8 cellular contexts compared by ENCODE assay signal in genomic region chr19:4059931-4060620, GRCh38. TPM values are rescaled to one million over a fixed set of nuclear protein-coding genes. Genes with fewer than 3 reads are reported as not detected.
DNase-seq lines count a peak whose midpoint lies in the region; ATAC-seq and TF ChIP-seq lines count a peak whose summit lies in the region.

No MANE protein-coding gene starts in this region.

- intact Hi-C loops in MCF 10A (cut with micrococcal nuclease) = loop anchor here (5.0 to 10.0 kb wide), 2 partner anchors 73 to 145 kb away; partner anchors contain the start of gene EEF2

- H3K27ac ChIP-seq in BLaER1 = peak overlapping the region; percentile 40
- peak overlapping the region; percentile 72 for H3K27ac ChIP-seq in OCI-LY1 (ENCODE audit: low read depth, low read length, poor library complexity, severe bottlenecking)
- H3K27ac ChIP-seq in mucosa of rectum (ENCODE audit: low read depth in 2 of 2, low read length in 2 of 2) = peak overlapping the region; percentile 98 to 100

- H3K4me1 ChIP-seq in BLaER1 (peaks cover 45% of the 10 kb centered on the region), OCI-LY1 (ENCODE audit: insufficient read depth, low read length, severe bottlenecking) (peaks cover 54% of the 10 kb centered on the region), mucosa of rectum (ENCODE audit: control insufficient read depth in 2 of 2, insufficient read depth in 2 of 2, low read length in 2 of 2) (peaks cover 65 to 69% of the 10 kb centered on the region in 2 donors)

- H3K9me3 Mint-ChIP-seq in MCF 10A (ENCODE audit: unreplicated experiment) = no peaks in the 10 kb centered on the region

- no TSS peak for BruUV-seq in MCF 10A (replicated peaks; lab: Mats Ljungman, UMichigan)

- TF ChIP-seq CTCF in OCI-LY1 (IDR thresholded peaks at IDR 0.05; ENCODE audit: low read length) (no peak), MCF 10A (IDR thresholded peaks at IDR 0.05; ENCODE audit: unreplicated experiment) (no peak)

- H3K9me2 ChIP-seq in OCI-LY1 (ENCODE audit: low read depth, low read length) = no peaks in the 10 kb centered on the region

- H3F3A ChIP-seq in OCI-LY1 (ENCODE audit: insufficient read depth, low read length) = no peaks in the 10 kb centered on the region

- no peak for ATAC-seq in GM21576 (IDR thresholded peaks at IDR 0.05; ENCODE audit: unreplicated experiment)

- H4K20me1 ChIP-seq in BLaER1 = peaks cover 100% of the 10 kb centered on the region
- H4K20me1 ChIP-seq in OCI-LY1 (ENCODE audit: insufficient read depth, low read length) = no peaks in the 10 kb centered on the region

- H3K36me3 ChIP-seq in BLaER1 (peaks cover 85% of the 10 kb centered on the region), OCI-LY1 (ENCODE audit: insufficient read depth, low read length) (peaks cover 30% of the 10 kb centered on the region), mucosa of rectum (ENCODE audit: control insufficient read depth in 2 of 2, insufficient read depth in 2 of 2, low read length in 2 of 2) (peaks cover 9% of the 10 kb centered on the region in 2 donors)

- H3K4me3 ChIP-seq in BLaER1 = no peak overlapping the region
- peak overlapping the region; percentile 95 for H3K4me3 ChIP-seq in OCI-LY1 (ENCODE audit: low read depth, low read length, poor library complexity, severe bottlenecking)
- H3K4me3 ChIP-seq in mucosa of rectum (ENCODE audit: low read length in 2 of 2) = peak overlapping the region; percentile 72 to 79

- 0 out of 2 replicates have a peak overlapping the region, but pooled peaks have one; percentile 15 for H3K9ac ChIP-seq in BLaER1
- H3K9ac ChIP-seq in OCI-LY1 (ENCODE audit: low read length) = peak overlapping the region; percentile 43
- peak overlapping the region; percentile 89 to 96 for H3K9ac ChIP-seq in mucosa of rectum (ENCODE audit: low read depth in 1 of 2, low read length in 2 of 2)

- peak overlapping the region; percentile 70 for H3K27ac Mint-ChIP-seq in MCF 10A (ENCODE audit: low read depth, unreplicated experiment)

- H3K4me2 ChIP-seq in BLaER1 = peak overlapping the region; percentile 22; the same call in 1 of the 2 replicates
- peak overlapping the region; percentile 89 for H3K4me2 ChIP-seq in OCI-LY1 (ENCODE audit: low read length)

- DNase-seq in MCF 10A (ENCODE audit: unreplicated experiment) (peak; percentile 80), ureter (ENCODE audit: low spot score) (peak; percentile 85), hypothalamus (lab: John Stamatoyannopoulos, UW) (no peak), NCI-H1694 (lab: John Stamatoyannopoulos, UW) (no peak)

- H3K79me2 ChIP-seq in OCI-LY1 (ENCODE audit: insufficient read depth, low read length) = peaks cover 82% of the 10 kb centered on the region

- H3K27me3 Mint-ChIP-seq in MCF 10A (ENCODE audit: insufficient read depth, unreplicated experiment) = no peaks in the 10 kb centered on the region

- POLR2A ChIA-PET in MCF 10A (lab: Yijun Ruan, JAX) = interaction anchor here (0.6 to 3.9 kb wide), 3 partner anchors 71 to 1976 kb away, joined by 4 to 19 read pairs (median 4); partner anchors contain the start of gene EEF2

- H3K27me3 ChIP-seq in BLaER1 (no peaks in the 10 kb centered on the region), OCI-LY1 (ENCODE audit: insufficient read depth, low read length) (no peaks in the 10 kb centered on the region), mucosa of rectum (ENCODE audit: control insufficient read depth in 2 of 2, insufficient read depth in 2 of 2, low read length in 2 of 2) (no peaks in the 10 kb centered on the region)

- peaks cover 47% of the 10 kb centered on the region for H3K36me3 Mint-ChIP-seq in MCF 10A (ENCODE audit: insufficient read depth, unreplicated experiment)

- H3K4me3 Mint-ChIP-seq in MCF 10A (ENCODE audit: unreplicated experiment) = peak overlapping the region; percentile 68

- H2AFZ ChIP-seq in OCI-LY1 (ENCODE audit: low read length) = no peak overlapping the region

- H3K9me3 ChIP-seq in BLaER1 = no peaks in the 10 kb centered on the region
- H3K9me3 ChIP-seq in OCI-LY1 (ENCODE audit: low read length) = no peaks in the 10 kb centered on the region
- no peaks in the 10 kb centered on the region for H3K9me3 ChIP-seq in mucosa of rectum (ENCODE audit: control insufficient read depth in 2 of 2, low read length in 2 of 2)

- peaks cover 17% of the 10 kb centered on the region for H3K4me1 Mint-ChIP-seq in MCF 10A (ENCODE audit: insufficient read depth, unreplicated experiment)

- CTCF ChIA-PET in MCF 10A (lab: Yijun Ruan, JAX) = interaction anchor here (0.6 to 0.7 kb wide), 2 partner anchors 91 to 142 kb away, joined by 3 to 6 read pairs; no protein-coding TSS in a partner anchor

RNA-seq across cellular contexts. Expression of gene ZBTB7A, which starts 6.6 kb away (rescaled TPM):
- total RNA-seq in MCF 10A (2022) = 32.7 and 35.1 TPM in 2 replicates
- 63.8 TPM for total RNA-seq in ureter

RNA-seq across cellular contexts. Expression of gene PIAS4, which starts 52.5 kb away (rescaled TPM):
- total RNA-seq in MCF 10A (2022) (15.1 and 31.4 TPM in 2 replicates), ureter (27.3 TPM)

Comparison
In these comparisons a context has a peak if more than half of its experiments do, and no peak if none do; other contexts are left out.
1. H3K27ac ChIP-seq: peak in every context shown above with its lines; median percentile 99 in mucosa of rectum; 72 in OCI-LY1; 40 in BLaER1.
2. H3K9ac ChIP-seq: peak in every context shown above with its lines; median percentile 92 in mucosa of rectum; 43 in OCI-LY1; 15 in BLaER1.
3. DNase-seq: peak in MCF 10A (single experiment) and ureter (single experiment); none in hypothalamus (0 of 51) and NCI-H1694 (single experiment).